2 cellular contexts compared by ENCODE assay signal in genomic region chr7:15606561-15606960, GRCh38.
TF ChIP-seq lines count a peak whose summit lies in the region.

No MANE protein-coding gene starts in this region.

TF ChIP-seq in HepG2, 621 proteins besides CTCF, POLR2A, EP300 and RAD21:
- TF ChIP-seq NR2F2 (IDR thresholded peaks at IDR 0.05; ENCODE audit: borderline replicate concordance, low read depth): no peak
- no peak for TF ChIP-seq ZFP62 (CRISPR knock-in tag; IDR thresholded peaks at IDR 0.05)
- TF ChIP-seq, protein P1, sequence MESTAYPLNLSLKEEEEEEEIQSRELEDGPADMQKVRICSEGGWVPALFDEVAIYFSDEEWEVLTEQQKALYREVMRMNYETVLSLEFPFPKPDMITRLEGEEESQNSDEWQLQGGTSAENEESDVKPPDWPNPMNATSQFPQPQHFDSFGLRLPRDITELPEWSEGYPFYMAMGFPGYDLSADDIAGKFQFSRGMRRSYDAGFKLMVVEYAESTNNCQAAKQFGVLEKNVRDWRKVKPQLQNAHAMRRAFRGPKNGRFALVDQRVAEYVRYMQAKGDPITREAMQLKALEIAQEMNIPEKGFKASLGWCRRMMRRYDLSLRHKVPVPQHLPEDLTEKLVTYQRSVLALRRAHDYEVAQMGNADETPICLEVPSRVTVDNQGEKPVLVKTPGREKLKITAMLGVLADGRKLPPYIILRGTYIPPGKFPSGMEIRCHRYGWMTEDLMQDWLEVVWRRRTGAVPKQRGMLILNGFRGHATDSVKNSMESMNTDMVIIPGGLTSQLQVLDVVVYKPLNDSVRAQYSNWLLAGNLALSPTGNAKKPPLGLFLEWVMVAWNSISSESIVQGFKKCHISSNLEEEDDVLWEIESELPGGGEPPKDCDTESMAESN (CRISPR knock-in tag; conservative IDR thresholded peaks at IDR 0.05): no peak
- peak; percentile 84 for TF ChIP-seq MAFF (IDR thresholded peaks at IDR 0.05; ENCODE audit: low read depth, low read length)
- peak; percentile 63 to 86 for TF ChIP-seq MAFK (conservative IDR thresholded peaks at IDR 0.05 in 1 of 2, IDR thresholded peaks at IDR 0.05 in 1 of 2; ENCODE audit: low read length in 2 of 2)

TF ChIP-seq in K562, 482 proteins besides CTCF, POLR2A, EP300 and RAD21:
- TF ChIP-seq CREB1 (IDR thresholded peaks at IDR 0.05) (no peak), CREB1 (CRISPR knock-in tag; IDR thresholded peaks at IDR 0.05) (no peak), C11orf30 (IDR thresholded peaks at IDR 0.05; ENCODE audit: low read depth) (peak; percentile 59), SMARCC2 (IDR thresholded peaks at IDR 0.05; ENCODE audit: low read depth) (no peak), ZNF282 (CRISPR knock-in tag; IDR thresholded peaks at IDR 0.05) (no peak), MAFG (tag; conservative IDR thresholded peaks at IDR 0.05) (peak; percentile 65; the same call in 1 of the 2 replicates), BACH1 (tag; IDR thresholded peaks at IDR 0.05) (no peak), MYC (IDR thresholded peaks at IDR 0.05; ENCODE audit: low read depth, low read length) (no peak), MYC (CRISPR knock-in tag; IDR thresholded peaks at IDR 0.05; ENCODE audit: borderline replicate concordance, low read depth) (no peak), MAFF (IDR thresholded peaks at IDR 0.05; ENCODE audit: low read length) (peak; percentile 54; the same call in 1 of the 2 replicates), RUNX1 (IDR thresholded peaks at IDR 0.05; ENCODE audit: low read depth) (no peak), ZNF395 (CRISPR knock-in tag; IDR thresholded peaks at IDR 0.05) (no peak), ZNF316 (IDR thresholded peaks at IDR 0.05) (peak; percentile 79), ETS1 (conservative IDR thresholded peaks at IDR 0.05; ENCODE audit: control insufficient read depth, low read depth, low read length) (no peak), MAFK (IDR thresholded peaks at IDR 0.05; ENCODE audit: low read length) (peak; percentile 43; the same call in 1 of the 2 replicates), NCOA2 (IDR thresholded peaks at IDR 0.05; ENCODE audit: partially characterized antibody in 2 of 2) (no peak), ARHGAP35 (IDR thresholded peaks at IDR 0.05; ENCODE audit: partially characterized antibody) (no peak)
- TF ChIP-seq, protein P2, sequence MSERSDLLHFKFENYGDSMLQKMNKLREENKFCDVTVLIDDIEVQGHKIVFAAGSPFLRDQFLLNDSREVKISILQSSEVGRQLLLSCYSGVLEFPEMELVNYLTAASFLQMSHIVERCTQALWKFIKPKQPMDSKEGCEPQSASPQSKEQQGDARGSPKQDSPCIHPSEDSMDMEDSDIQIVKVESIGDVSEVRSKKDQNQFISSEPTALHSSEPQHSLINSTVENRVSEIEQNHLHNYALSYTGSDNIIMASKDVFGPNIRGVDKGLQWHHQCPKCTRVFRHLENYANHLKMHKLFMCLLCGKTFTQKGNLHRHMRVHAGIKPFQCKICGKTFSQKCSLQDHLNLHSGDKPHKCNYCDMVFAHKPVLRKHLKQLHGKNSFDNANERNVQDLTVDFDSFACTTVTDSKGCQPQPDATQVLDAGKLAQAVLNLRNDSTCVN (CRISPR knock-in tag; IDR thresholded peaks at IDR 0.05): no peak
- TF ChIP-seq, protein P3, sequence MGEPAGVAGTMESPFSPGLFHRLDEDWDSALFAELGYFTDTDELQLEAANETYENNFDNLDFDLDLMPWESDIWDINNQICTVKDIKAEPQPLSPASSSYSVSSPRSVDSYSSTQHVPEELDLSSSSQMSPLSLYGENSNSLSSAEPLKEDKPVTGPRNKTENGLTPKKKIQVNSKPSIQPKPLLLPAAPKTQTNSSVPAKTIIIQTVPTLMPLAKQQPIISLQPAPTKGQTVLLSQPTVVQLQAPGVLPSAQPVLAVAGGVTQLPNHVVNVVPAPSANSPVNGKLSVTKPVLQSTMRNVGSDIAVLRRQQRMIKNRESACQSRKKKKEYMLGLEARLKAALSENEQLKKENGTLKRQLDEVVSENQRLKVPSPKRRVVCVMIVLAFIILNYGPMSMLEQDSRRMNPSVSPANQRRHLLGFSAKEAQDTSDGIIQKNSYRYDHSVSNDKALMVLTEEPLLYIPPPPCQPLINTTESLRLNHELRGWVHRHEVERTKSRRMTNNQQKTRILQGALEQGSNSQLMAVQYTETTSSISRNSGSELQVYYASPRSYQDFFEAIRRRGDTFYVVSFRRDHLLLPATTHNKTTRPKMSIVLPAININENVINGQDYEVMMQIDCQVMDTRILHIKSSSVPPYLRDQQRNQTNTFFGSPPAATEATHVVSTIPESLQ (CRISPR knock-in tag; IDR thresholded peaks at IDR 0.05): no peak
- TF ChIP-seq, protein P4, sequence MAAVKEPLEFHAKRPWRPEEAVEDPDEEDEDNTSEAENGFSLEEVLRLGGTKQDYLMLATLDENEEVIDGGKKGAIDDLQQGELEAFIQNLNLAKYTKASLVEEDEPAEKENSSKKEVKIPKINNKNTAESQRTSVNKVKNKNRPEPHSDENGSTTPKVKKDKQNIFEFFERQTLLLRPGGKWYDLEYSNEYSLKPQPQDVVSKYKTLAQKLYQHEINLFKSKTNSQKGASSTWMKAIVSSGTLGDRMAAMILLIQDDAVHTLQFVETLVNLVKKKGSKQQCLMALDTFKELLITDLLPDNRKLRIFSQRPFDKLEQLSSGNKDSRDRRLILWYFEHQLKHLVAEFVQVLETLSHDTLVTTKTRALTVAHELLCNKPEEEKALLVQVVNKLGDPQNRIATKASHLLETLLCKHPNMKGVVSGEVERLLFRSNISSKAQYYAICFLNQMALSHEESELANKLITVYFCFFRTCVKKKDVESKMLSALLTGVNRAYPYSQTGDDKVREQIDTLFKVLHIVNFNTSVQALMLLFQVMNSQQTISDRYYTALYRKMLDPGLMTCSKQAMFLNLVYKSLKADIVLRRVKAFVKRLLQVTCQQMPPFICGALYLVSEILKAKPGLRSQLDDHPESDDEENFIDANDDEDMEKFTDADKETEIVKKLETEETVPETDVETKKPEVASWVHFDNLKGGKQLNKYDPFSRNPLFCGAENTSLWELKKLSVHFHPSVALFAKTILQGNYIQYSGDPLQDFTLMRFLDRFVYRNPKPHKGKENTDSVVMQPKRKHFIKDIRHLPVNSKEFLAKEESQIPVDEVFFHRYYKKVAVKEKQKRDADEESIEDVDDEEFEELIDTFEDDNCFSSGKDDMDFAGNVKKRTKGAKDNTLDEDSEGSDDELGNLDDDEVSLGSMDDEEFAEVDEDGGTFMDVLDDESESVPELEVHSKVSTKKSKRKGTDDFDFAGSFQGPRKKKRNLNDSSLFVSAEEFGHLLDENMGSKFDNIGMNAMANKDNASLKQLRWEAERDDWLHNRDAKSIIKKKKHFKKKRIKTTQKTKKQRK (IDR thresholded peaks at IDR 0.05; ENCODE audit: borderline replicate concordance, low read depth, low read length): no peak
